ENCODE assay signal across 22 cellular contexts in genomic region chr1:53662951-53663350, GRCh38.
"Had no signal": no experiment of that assay in that cellular context is flagged by ENCODE, and none has a peak within 500 bp of the region (broad histone marks: within the 10 kb centered on the region; RNA-seq: fewer than 3 reads in every experiment).

No MANE protein-coding gene starts in this region.

- H3K36me3 Mint-ChIP-seq: natural killer cell; stimulated activated effector memory CD8-positive, alpha-beta T cell treated with anti-CD3 and anti-CD28 coated beads, Interleukin-12 subunit alpha, Interleukin-12 subunit beta, amount 100 ng/mL, for 72 hours had no signal

- H3K9me3 Mint-ChIP-seq: effector memory CD8-positive, alpha-beta T cell; natural killer cell; stimulated activated effector memory CD8-positive, alpha-beta T cell treated with anti-CD3 and anti-CD28 coated beads, Interleukin-12 subunit alpha, Interleukin-12 subunit beta, amount 100 ng/mL, for 72 hours had no signal

- H3K9me3 ChIP-seq: esophagus squamous epithelium, heart right ventricle, left ventricle myocardium inferior, lower lobe of right lung, neutrophil, thoracic aorta, tibial nerve, upper lobe of left lung had no signal

- H3K4me1 ChIP-seq: esophagus squamous epithelium, heart right ventricle, left ventricle myocardium inferior, lower lobe of right lung, upper lobe of left lung had no signal

- H3K4me3 Mint-ChIP-seq: effector memory CD8-positive, alpha-beta T cell; natural killer cell; stimulated activated effector memory CD8-positive, alpha-beta T cell treated with anti-CD3 and anti-CD28 coated beads, Interleukin-12 subunit alpha, Interleukin-12 subunit beta, amount 100 ng/mL, for 72 hours had no signal

- H3K36me3 ChIP-seq: esophagus squamous epithelium, heart right ventricle, left ventricle myocardium inferior, lower lobe of right lung, neutrophil, thoracic aorta, tibial nerve, upper lobe of left lung had no signal

- H3K27me3 ChIP-seq: esophagus squamous epithelium, neutrophil, tibial nerve, upper lobe of left lung had no signal

- H3K27ac ChIP-seq: esophagus squamous epithelium, heart right ventricle, left ventricle myocardium inferior, lower lobe of right lung, neutrophil, thoracic aorta, tibial nerve, upper lobe of left lung had no signal

- H3K4me1 Mint-ChIP-seq: natural killer cell; stimulated activated effector memory CD8-positive, alpha-beta T cell treated with anti-CD3 and anti-CD28 coated beads, Interleukin-12 subunit alpha, Interleukin-12 subunit beta, amount 100 ng/mL, for 72 hours had no signal

- ATAC-seq: effector memory CD8-positive, alpha-beta T cell; heart right ventricle; left colon; lower lobe of right lung; natural killer cell; stimulated activated effector memory CD8-positive, alpha-beta T cell treated with anti-CD3 and anti-CD28 coated beads, Interleukin-12 subunit alpha, Interleukin-12 subunit beta, amount 100 ng/mL, for 72 hours had no signal

- DNase-seq: cortex of kidney; effector memory CD8-positive, alpha-beta T cell; erythroblast; esophagus squamous epithelium; foreskin melanocyte; glutamatergic neuron; heart right ventricle; hippocampal formation; left colon; left ventricle myocardium inferior; lower lobe of right lung; natural killer cell; retina; stimulated activated CD4-positive, alpha-beta T cell treated with anti-CD3 and anti-CD28 coated beads, Interleukin-2, amount 100 ng/mL, for 24 hours; stimulated activated CD4-positive, alpha-beta T cell treated with anti-CD3 and anti-CD28 coated beads, Interleukin-4, amount 100 ng/mL, for 24 hours; stimulated activated naive CD4-positive, alpha-beta T cell treated with Interleukin-2 at 50 U/mL for 16 hours; upper lobe of left lung had no signal

- H3K27ac Mint-ChIP-seq: effector memory CD8-positive, alpha-beta T cell; natural killer cell; stimulated activated effector memory CD8-positive, alpha-beta T cell treated with anti-CD3 and anti-CD28 coated beads, Interleukin-12 subunit alpha, Interleukin-12 subunit beta, amount 100 ng/mL, for 72 hours had no signal

- H3K4me3 ChIP-seq: esophagus squamous epithelium, heart right ventricle, left ventricle myocardium inferior, lower lobe of right lung, smooth muscle cell, thoracic aorta, tibial nerve, upper lobe of left lung had no signal
